ENCODE assay signal across 11 cellular contexts in genomic region chr16:50602531-50603205, GRCh38. TPM values are rescaled to one million over a fixed set of nuclear protein-coding genes. Genes with fewer than 3 reads are reported as not detected.
A peak's percentile ranks its signal among the peaks of the same experiment; 100 is the strongest.
DNase-seq lines count a peak whose midpoint lies in the region; ATAC-seq and TF ChIP-seq lines count a peak whose summit lies in the region.
"Had no signal": no experiment of that assay in that cellular context is flagged by ENCODE, and none has a peak within 500 bp of the region (broad histone marks: within the 10 kb centered on the region; RNA-seq: fewer than 3 reads in every experiment).

No MANE protein-coding gene starts in this region.

- no peaks in the 10 kb centered on the region for H3K9me3 Mint-ChIP-seq in HFFc6

- H3K36me3 Mint-ChIP-seq in HFFc6 (ENCODE audit: low read depth), result no peaks in the 10 kb centered on the region

- H3K27ac Mint-ChIP-seq in HFFc6, result peak overlapping the region; percentile 68; the same call in 1 of the 2 replicates

- H3K4me3 Mint-ChIP-seq in HFFc6, result no peak overlapping the region

- H3K9me3 ChIP-seq in esophagus (ENCODE audit: control insufficient read depth in 2 of 2, insufficient read depth in 1 of 2, low read depth in 1 of 2, low read length in 1 of 2), result no peaks in the 10 kb centered on the region
- H3K9me3 ChIP-seq: HAP-1 had no signal

- H3K4me1 Mint-ChIP-seq in HFFc6 (ENCODE audit: low read depth), result peaks cover 29% of the 10 kb centered on the region

- peaks cover 15% of the 10 kb centered on the region for H3K27me3 Mint-ChIP-seq in HFFc6 (ENCODE audit: insufficient read depth)

- H3K27ac ChIP-seq in esophagus (ENCODE audit: low read depth in 2 of 2, low read length in 1 of 2), result peak overlapping the region; percentile 73 to 86

- TF ChIP-seq CTCF in HFFc6 (IDR thresholded peaks at IDR 0.05), result no peak

- 38 to 50% methylated on average over 14 of the region's 14 CpGs for WGBS in esophagus, 2 donors

- no peak overlapping the region for H3K4me3 ChIP-seq in esophagus (ENCODE audit: low read depth in 1 of 2, low read length in 2 of 2)
- H3K4me3 ChIP-seq: HAP-1, lung had no signal

- no peaks in the 10 kb centered on the region for H3K36me3 ChIP-seq in esophagus (ENCODE audit: control insufficient read depth in 2 of 2, insufficient read depth in 2 of 2, low read length in 1 of 2)
- H3K36me3 ChIP-seq: HAP-1 had no signal

- H3K4me1 ChIP-seq in esophagus (ENCODE audit: control insufficient read depth in 2 of 2, insufficient read depth in 2 of 2, low read length in 1 of 2), result peaks cover 17 to 29% of the 10 kb centered on the region in 2 donors

- no peak for ATAC-seq in HG03565 (IDR thresholded peaks at IDR 0.05; ENCODE audit: unreplicated experiment)

- DNase-seq in HFFc6 (no peak), GOT3 (lab: John Stamatoyannopoulos, UW) (no peak), CD1c-positive myeloid dendritic cell (ENCODE audit: extremely low spot score) (no peak), HuH-7.5 (ENCODE audit: low spot score) (no peak)
- DNase-seq in activated CD4-positive, alpha-beta T cell treated with anti-CD3 and anti-CD28 coated beads, Interleukin-2, amount 50 U/mL, for 48 hours, result peak; percentile 13 to 24
- peak; percentile 17 for DNase-seq in stimulated activated CD4-positive, alpha-beta T cell treated with anti-CD3 and anti-CD28 coated beads, Interleukin-4, amount 100 ng/mL, for 24 hours
- DNase-seq: SHP77 treated with DMSO at 0.1 percent for 48 hours had no signal

- H3K27me3 ChIP-seq in esophagus (ENCODE audit: control insufficient read depth in 1 of 2, insufficient read depth in 2 of 2, low read length in 2 of 2), result no peaks in the 10 kb centered on the region

RNA-seq across cellular contexts. Expression of gene NKD1, which starts 54.5 kb away (rescaled TPM):
- total RNA-seq in HFFc6 (2021; fragmentation: NEBNext Ultra II Directional; extraction: Animal tissue kit (Norgen Biotek cat#: 25700)), result not detected
- polyA plus RNA-seq in esophagus, result 1 to 10 TPM; 1.1 to 2.0 TPM

Comparison
In these comparisons a context has a peak if more than half of its experiments do, and no peak if none do; other contexts are left out.
1. DNase-seq: peak in activated CD4-positive, alpha-beta T cell treated with anti-CD3 and anti-CD28 coated beads, Interleukin-2, amount 50 U/mL, for 48 hours (2 of 2) and stimulated activated CD4-positive, alpha-beta T cell treated with anti-CD3 and anti-CD28 coated beads, Interleukin-4, amount 100 ng/mL, for 24 hours (single experiment); none in HFFc6 (single experiment), GOT3 (single experiment), CD1c-positive myeloid dendritic cell (single experiment) and HuH-7.5 (single experiment).